ENCODE assay signal across 10 cellular contexts in the genomic region with DNA sequence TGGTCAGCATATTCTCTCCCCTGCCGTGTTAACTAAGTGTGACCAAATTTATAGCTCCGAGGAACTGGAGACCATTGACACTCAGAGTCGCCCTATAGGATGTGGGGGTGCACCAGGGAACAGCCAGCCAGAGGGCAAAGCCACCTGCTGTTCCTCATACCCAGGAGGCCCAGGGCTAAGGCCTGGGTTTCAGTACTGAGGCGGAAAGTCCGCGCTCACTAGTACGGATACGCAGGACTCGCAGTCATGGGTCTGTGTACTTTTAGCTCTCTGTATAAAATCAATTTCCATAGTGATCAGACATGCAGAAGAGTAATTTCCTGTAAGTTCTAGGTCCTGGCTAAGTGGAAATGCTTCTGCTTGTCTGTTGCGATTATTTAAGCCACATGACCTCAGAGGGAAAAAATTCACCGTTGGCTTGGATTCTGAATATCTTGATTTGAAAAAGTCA.
DNase-seq lines count a peak whose midpoint lies in the region; ATAC-seq and TF ChIP-seq lines count a peak whose summit lies in the region.
"Had no signal": no experiment of that assay in that cellular context is flagged by ENCODE, and none has a peak within 500 bp of the region (broad histone marks: within the 10 kb centered on the region; RNA-seq: fewer than 3 reads in every experiment).

No MANE protein-coding gene starts in this region.

- no peaks in the 10 kb centered on the region for H3K9me3 ChIP-seq in left lung
- no peaks in the 10 kb centered on the region for H3K9me3 ChIP-seq in thyroid gland

- H3K27me3 ChIP-seq in left lung (no peaks in the 10 kb centered on the region), thyroid gland (no peaks in the 10 kb centered on the region)

- TF ChIP-seq CTCF in coronary artery (IDR thresholded peaks at IDR 0.05) = no peak
- TF ChIP-seq CTCF in left lung (IDR thresholded peaks at IDR 0.05) = no peak
- TF ChIP-seq CTCF in thyroid gland (IDR thresholded peaks at IDR 0.05) = no peak
- TF ChIP-seq CTCF in GM10266 (IDR thresholded peaks at IDR 0.05; ENCODE audit: control insufficient read depth, insufficient read depth, low read depth, missing control alignments) = no peak

- intact Hi-C loops in left lung (cut with DNase I) (no loop called here), thyroid gland (cut with DNase I) (no loop called here)

- no peak overlapping the region for H3K4me3 ChIP-seq in coronary artery
- no peak overlapping the region for H3K4me3 ChIP-seq in left lung
- no peak overlapping the region for H3K4me3 ChIP-seq in thyroid gland (replicated peaks in 1 of 3)

- H3K27ac ChIP-seq in coronary artery = peak overlapping the region; percentile 70 to 71
- H3K27ac ChIP-seq in left lung = peak overlapping the region in 1 of 2 donors; percentile 33
- peak overlapping the region in 2 of 3 donors; percentile 79 to 83 for H3K27ac ChIP-seq in thyroid gland

- H3K4me1 ChIP-seq in left lung (peaks cover 0 to 5% of the 10 kb centered on the region in 2 donors), thyroid gland (peaks cover 26 to 58% of the 10 kb centered on the region in 2 donors)

- peak; percentile 11 for DNase-seq in NCI-H146 (lab: John Stamatoyannopoulos, UW)
- DNase-seq in NCI-H146 treated with DMSO at 0.1 percent for 48 hours (lab: John Stamatoyannopoulos, UW; ENCODE audit: unreplicated experiment) = no peak
- DNase-seq in coronary artery (ENCODE audit: low spot score) = no peak
- DNase-seq in left lung = no peak
- DNase-seq in thyroid gland = no peak
- no peak for DNase-seq in GM10266 (ENCODE audit: extremely low spot score)
- no peak for DNase-seq in DMS53 (lab: John Stamatoyannopoulos, UW)
- DNase-seq in NCI-H748 treated with DMSO at 0.1 percent for 48 hours (lab: John Stamatoyannopoulos, UW) = no peak
- DNase-seq: Calu3, NCI-H1930 had no signal

- TF ChIP-seq POLR2A in thyroid gland (IDR thresholded peaks at IDR 0.05) = no peak

- 82% methylated on average over 11 of the region's 11 CpGs for WGBS in thyroid gland, 2 donors

- ATAC-seq in left lung = peak; percentile 37

- H3K36me3 ChIP-seq in left lung = no peaks in the 10 kb centered on the region
- no peaks in the 10 kb centered on the region for H3K36me3 ChIP-seq in thyroid gland
